In genomic region chr4:13399257-13399656, GRCh38 we compare ENCODE assay signal across 18 cellular contexts.
DNase-seq lines count a peak whose midpoint lies in the region; FAIRE-seq and TF ChIP-seq lines count a peak whose summit lies in the region.
"Had no signal": no experiment of that assay in that cellular context is flagged by ENCODE, and none has a peak within 500 bp of the region (broad histone marks: within the 10 kb centered on the region; RNA-seq: fewer than 3 reads in every experiment).

No MANE protein-coding gene starts in this region.

- H3K9me3 Mint-ChIP-seq in immature natural killer cell = no peaks in the 10 kb centered on the region
- H3K9me3 Mint-ChIP-seq: dendritic cell treated with granulocyte-macrophage colony-stimulating factor and Interleukin-4, amounts not matched to agents 40 ng/mL and 50 ng/mL, for 4 days had no signal

- FAIRE-seq in RCC 7860 (lab: Jason Lieb, UNC) = peak; percentile 77

- H3K4me3 Mint-ChIP-seq in immature natural killer cell = no peak overlapping the region
- H3K4me3 Mint-ChIP-seq: dendritic cell treated with granulocyte-macrophage colony-stimulating factor and Interleukin-4, amounts not matched to agents 40 ng/mL and 50 ng/mL, for 4 days had no signal

- no peak for TF ChIP-seq CTCF in fibroblast of pulmonary artery (IDR thresholded peaks at IDR 0.05; ENCODE audit: low read length, missing control alignments)

- H3K4me3 ChIP-seq in fibroblast of pulmonary artery (replicated peaks; ENCODE audit: low read depth, low read length) = no peak overlapping the region
- H3K4me3 ChIP-seq: MG63 had no signal

- peaks cover 0 to 1% (median 0%) of the 10 kb centered on the region in 3 donors for H3K27me3 Mint-ChIP-seq in immature natural killer cell (ENCODE audit: low read depth in 3 of 3)
- H3K27me3 Mint-ChIP-seq: dendritic cell treated with granulocyte-macrophage colony-stimulating factor and Interleukin-4, amounts not matched to agents 40 ng/mL and 50 ng/mL, for 4 days; progenitor cell of endocrine pancreas had no signal

- H3K27ac Mint-ChIP-seq in immature natural killer cell = no peak overlapping the region
- H3K27ac Mint-ChIP-seq: dendritic cell treated with granulocyte-macrophage colony-stimulating factor and Interleukin-4, amounts not matched to agents 40 ng/mL and 50 ng/mL, for 4 days had no signal

- H3K4me1 Mint-ChIP-seq in immature natural killer cell = peaks cover under 1 to 4% of the 10 kb centered on the region in 2 donors

- peak; percentile 5 for DNase-seq in GM04503 (ENCODE audit: low read depth)
- peak; percentile 33 for DNase-seq in RCC 7860 (ENCODE audit: low spot score)
- DNase-seq in fibroblast of pulmonary artery (ENCODE audit: low read depth) = peak; percentile 41
- peak; percentile 7 for DNase-seq in putamen (ENCODE audit: low spot score)
- no peak for DNase-seq in NCI-H2107 (lab: John Stamatoyannopoulos, UW)
- no peak for DNase-seq in T-helper 1 cell
- no peak for DNase-seq in immature natural killer cell
- DNase-seq: activated effector memory CD4-positive, alpha-beta T cell treated with anti-CD3 and anti-CD28 coated beads, Interleukin-2, amount 50 U/mL, for 16 hours; aorta; C1 segment of cervical spinal cord; DMS53; hypothalamus; MG63; NCI-H1930; NCI-H82; T-helper 2 cell had no signal

- peaks cover 0 to 3% (median 0%) of the 10 kb centered on the region in 3 donors for H3K36me3 Mint-ChIP-seq in immature natural killer cell

Comparison
In these comparisons a context has a peak if more than half of its experiments do, and no peak if none do; other contexts are left out.
1. DNase-seq: peak in GM04503 (single experiment), RCC 7860 (single experiment), fibroblast of pulmonary artery (single experiment) and putamen (single experiment); none in NCI-H2107 (single experiment), T-helper 1 cell (0 of 5) and immature natural killer cell (0 of 3).